18 cellular contexts compared by ENCODE assay signal in the genomic region with DNA sequence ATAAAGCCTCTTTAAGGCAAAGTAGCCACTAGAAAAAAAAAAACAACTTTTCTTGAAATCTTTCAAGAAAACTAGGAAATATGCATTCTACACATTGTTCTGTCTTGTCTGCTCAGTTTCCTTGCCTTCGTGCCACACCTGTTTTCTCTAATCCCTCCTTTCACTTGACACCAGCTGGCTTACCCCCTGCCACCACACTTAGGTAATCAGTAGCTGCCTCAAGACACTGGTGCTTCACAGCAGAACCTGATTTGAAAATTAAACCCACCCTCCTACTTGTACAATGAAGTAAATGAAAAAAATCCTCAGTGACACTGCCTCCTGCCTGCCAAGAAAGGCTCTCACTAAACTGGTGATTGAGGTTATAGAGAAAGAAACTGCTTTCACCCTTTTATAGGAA. TPM values are rescaled to one million over a fixed set of nuclear protein-coding genes. Genes with fewer than 3 reads are reported as not detected.
DNase-seq lines count a peak whose midpoint lies in the region; ATAC-seq and TF ChIP-seq lines count a peak whose summit lies in the region.
"Had no signal": no experiment of that assay in that cellular context is flagged by ENCODE, and none has a peak within 500 bp of the region (broad histone marks: within the 10 kb centered on the region; RNA-seq: fewer than 3 reads in every experiment).

No MANE protein-coding gene starts in this region.

- DNase-seq in activated CD4-positive, alpha-beta T cell treated with anti-CD3 and anti-CD28 coated beads for 36 hours, result no peak
- no peak for DNase-seq in activated CD4-positive, alpha-beta T cell treated with anti-CD3 and anti-CD28 coated beads, Interleukin-2, amount 10 ng/mL, durations not matched to agents 7 days and 5 days
- DNase-seq in NCI-H2227 treated with DMSO at 0.1 percent for 48 hours (lab: John Stamatoyannopoulos, UW) (peak; percentile 10), smooth muscle cell (lab: John Stamatoyannopoulos, UW; ENCODE audit: unreplicated experiment) (no peak), Caco-2 (no peak), hippocampal formation (lab: John Stamatoyannopoulos, UW) (no peak), omental fat pad (ENCODE audit: low spot score) (no peak)
- DNase-seq: activated CD4-positive, alpha-beta T cell treated with anti-CD3 and anti-CD28 coated beads, Interleukin-2, amount 10 ng/mL, durations not matched to agents 24 days and 14 days; activated effector memory CD4-positive, alpha-beta T cell treated with Interleukin-2 at 50 U/mL for 16 hours; Karpas-422; NCI-H2107; nucleus accumbens; OCI-M1; spleen; T-helper 1 cell had no signal

- no peaks in the 10 kb centered on the region for H3K79me2 ChIP-seq in smooth muscle cell (ENCODE audit: low read depth)

- no peak overlapping the region for H2AFZ ChIP-seq in smooth muscle cell (ENCODE audit: low read depth)

- intact Hi-C loops in activated CD4-positive, alpha-beta T cell treated with anti-CD3 and anti-CD28 coated beads for 36 hours (cut with DNase I, micrococcal nuclease), result loop anchor here in 1 of 2 experiments (5.0 kb wide), 3 partner anchors 73 to 182 kb away; no protein-coding TSS in a partner anchor
- intact Hi-C loops in Caco-2 (cut with micrococcal nuclease; ENCODE audit: unreplicated experiment), result loop anchor here (5.0 kb wide), 1 partner anchor 68 kb away; no protein-coding TSS in a partner anchor

- BruUV-seq in Caco-2 (replicated peaks; lab: Mats Ljungman, UMichigan), result no TSS peak

- peaks cover 30% of the 10 kb centered on the region for H3K4me1 Mint-ChIP-seq in activated CD4-positive, alpha-beta T cell treated with anti-CD3 and anti-CD28 coated beads for 36 hours
- H3K4me1 Mint-ChIP-seq in activated CD4-positive, alpha-beta T cell treated with anti-CD3 and anti-CD28 coated beads, Interleukin-2, amount 10 ng/mL, durations not matched to agents 7 days and 5 days, result peaks cover 19% of the 10 kb centered on the region
- H3K4me1 Mint-ChIP-seq in Caco-2 (ENCODE audit: low read depth, unreplicated experiment), result no peaks in the 10 kb centered on the region
- H3K4me1 Mint-ChIP-seq: central memory CD8-positive, alpha-beta T cell had no signal

- H3K36me3 ChIP-seq in ectodermal cell (ENCODE audit: control insufficient read depth, insufficient read depth, low read length), result peaks cover 6% of the 10 kb centered on the region
- peaks cover 11% of the 10 kb centered on the region for H3K36me3 ChIP-seq in smooth muscle cell (ENCODE audit: low read depth)
- no peaks in the 10 kb centered on the region for H3K36me3 ChIP-seq in Caco-2 (ENCODE audit: control insufficient read depth, insufficient read depth, low read length)
- H3K36me3 ChIP-seq: thoracic aorta had no signal

- H3K4me1 ChIP-seq in ectodermal cell (ENCODE audit: control insufficient read depth, insufficient read depth, low read length) (no peaks in the 10 kb centered on the region), smooth muscle cell (ENCODE audit: low read depth) (peaks cover 17% of the 10 kb centered on the region), Caco-2 (no peaks in the 10 kb centered on the region)

- H3K27me3 Mint-ChIP-seq in activated CD4-positive, alpha-beta T cell treated with anti-CD3 and anti-CD28 coated beads for 36 hours, result no peaks in the 10 kb centered on the region
- no peaks in the 10 kb centered on the region for H3K27me3 Mint-ChIP-seq in activated CD4-positive, alpha-beta T cell treated with anti-CD3 and anti-CD28 coated beads, Interleukin-2, amount 10 ng/mL, durations not matched to agents 7 days and 5 days
- H3K27me3 Mint-ChIP-seq in Caco-2 (ENCODE audit: insufficient read depth, unreplicated experiment), result no peaks in the 10 kb centered on the region
- H3K27me3 Mint-ChIP-seq: activated CD4-positive, alpha-beta T cell treated with anti-CD3 and anti-CD28 coated beads, Interleukin-2, amount 10 ng/mL, durations not matched to agents 24 days and 14 days; central memory CD8-positive, alpha-beta T cell had no signal

- H3K27ac ChIP-seq in ectodermal cell (ENCODE audit: insufficient read depth, low read depth, low read length, poor library complexity, severe bottlenecking) (peak overlapping the region; percentile 47), smooth muscle cell (ENCODE audit: low read depth) (peak overlapping the region; percentile 11)
- H3K27ac ChIP-seq: spleen, thoracic aorta had no signal

- POLR2A ChIA-PET in activated CD4-positive, alpha-beta T cell treated with anti-CD3 and anti-CD28 coated beads for 36 hours (lab: Charles Lee), result no interaction called here
- POLR2A ChIA-PET in activated CD4-positive, alpha-beta T cell treated with anti-CD3 and anti-CD28 coated beads, Interleukin-2, amount 10 ng/mL, durations not matched to agents 7 days and 5 days (lab: Charles Lee), result no interaction called here
- POLR2A ChIA-PET in Caco-2 (lab: Charles Lee), result no interaction called here

- H3K4me3 Mint-ChIP-seq in activated CD4-positive, alpha-beta T cell treated with anti-CD3 and anti-CD28 coated beads for 36 hours, result no peak overlapping the region
- H3K4me3 Mint-ChIP-seq in activated CD4-positive, alpha-beta T cell treated with anti-CD3 and anti-CD28 coated beads, Interleukin-2, amount 10 ng/mL, durations not matched to agents 7 days and 5 days, result no peak overlapping the region
- H3K4me3 Mint-ChIP-seq in Caco-2 (ENCODE audit: unreplicated experiment), result no peak overlapping the region
- H3K4me3 Mint-ChIP-seq: activated CD4-positive, alpha-beta T cell treated with anti-CD3 and anti-CD28 coated beads, Interleukin-2, amount 10 ng/mL, durations not matched to agents 24 days and 14 days; central memory CD8-positive, alpha-beta T cell had no signal

- CTCF ChIA-PET in activated CD4-positive, alpha-beta T cell treated with anti-CD3 and anti-CD28 coated beads for 36 hours (lab: Charles Lee), result interaction anchor here (7.7 kb wide), 1 partner anchor 20 kb away, joined by 56 read pairs; no protein-coding TSS in a partner anchor
- CTCF ChIA-PET in activated CD4-positive, alpha-beta T cell treated with anti-CD3 and anti-CD28 coated beads, Interleukin-2, amount 10 ng/mL, durations not matched to agents 7 days and 5 days (lab: Charles Lee), result interaction anchor here (1.5 kb wide), 1 partner anchor 18 kb away, joined by 5 read pairs; no protein-coding TSS in a partner anchor
- CTCF ChIA-PET in Caco-2 (lab: Charles Lee), result no interaction called here

- H3K9me3 Mint-ChIP-seq in activated CD4-positive, alpha-beta T cell treated with anti-CD3 and anti-CD28 coated beads for 36 hours (ENCODE audit: low read depth), result no peaks in the 10 kb centered on the region
- no peaks in the 10 kb centered on the region for H3K9me3 Mint-ChIP-seq in activated CD4-positive, alpha-beta T cell treated with anti-CD3 and anti-CD28 coated beads, Interleukin-2, amount 10 ng/mL, durations not matched to agents 7 days and 5 days
- no peaks in the 10 kb centered on the region for H3K9me3 Mint-ChIP-seq in Caco-2 (ENCODE audit: unreplicated experiment)
- H3K9me3 Mint-ChIP-seq: activated CD4-positive, alpha-beta T cell treated with anti-CD3 and anti-CD28 coated beads, Interleukin-2, amount 10 ng/mL, durations not matched to agents 24 days and 14 days; central memory CD8-positive, alpha-beta T cell had no signal

- H3K27me3 ChIP-seq in ectodermal cell (ENCODE audit: control insufficient read depth, insufficient read depth, low read length, poor library complexity, severe bottlenecking) (no peaks in the 10 kb centered on the region), smooth muscle cell (ENCODE audit: low read depth) (no peaks in the 10 kb centered on the region), Caco-2 (replicated peaks; ENCODE audit: control insufficient read depth, insufficient read depth, low read length) (no peaks in the 10 kb centered on the region)
- H3K27me3 ChIP-seq: spleen had no signal

- H3K4me3 ChIP-seq in ectodermal cell (ENCODE audit: insufficient read depth, low read depth, low read length) (no peak overlapping the region), smooth muscle cell (no peak overlapping the region), Caco-2 (ENCODE audit: low read depth, low read length) (no peak overlapping the region)
- H3K4me3 ChIP-seq: spleen, thoracic aorta had no signal

- TF ChIP-seq CTCF in smooth muscle cell (IDR thresholded peaks at IDR 0.05; ENCODE audit: borderline replicate concordance, insufficient read depth, poor library complexity, severe bottlenecking) (no peak), Caco-2 (IDR thresholded peaks at IDR 0.05; ENCODE audit: insufficient read depth in 1 of 2, low read depth in 1 of 2, low read length in 1 of 2, severe bottlenecking in 1 of 2, unreplicated experiment in 1 of 2) (no peak), omental fat pad (IDR thresholded peaks at IDR 0.05) (no peak)

- no peak overlapping the region for H3K4me2 ChIP-seq in smooth muscle cell

- no peak overlapping the region for H3K9ac ChIP-seq in smooth muscle cell (ENCODE audit: low read depth)

- peak overlapping the region; percentile 7 for H3K27ac Mint-ChIP-seq in activated CD4-positive, alpha-beta T cell treated with anti-CD3 and anti-CD28 coated beads for 36 hours
- no peak overlapping the region for H3K27ac Mint-ChIP-seq in activated CD4-positive, alpha-beta T cell treated with anti-CD3 and anti-CD28 coated beads, Interleukin-2, amount 10 ng/mL, durations not matched to agents 7 days and 5 days
- no peak overlapping the region for H3K27ac Mint-ChIP-seq in Caco-2 (ENCODE audit: unreplicated experiment)
- H3K27ac Mint-ChIP-seq: activated CD4-positive, alpha-beta T cell treated with anti-CD3 and anti-CD28 coated beads, Interleukin-2, amount 10 ng/mL, durations not matched to agents 24 days and 14 days had no signal

- peaks cover 14% of the 10 kb centered on the region for H4K20me1 ChIP-seq in smooth muscle cell (ENCODE audit: low read depth)

- no peaks in the 10 kb centered on the region for H3K9me3 ChIP-seq in ectodermal cell (ENCODE audit: control insufficient read depth, low read length)
- no peaks in the 10 kb centered on the region for H3K9me3 ChIP-seq in smooth muscle cell (replicated peaks; ENCODE audit: low read depth)
- H3K9me3 ChIP-seq in Caco-2, result no peaks in the 10 kb centered on the region
- H3K9me3 ChIP-seq: spleen, thoracic aorta had no signal

- no peak for ATAC-seq in activated CD4-positive, alpha-beta T cell treated with anti-CD3 and anti-CD28 coated beads for 36 hours
- no peak for ATAC-seq in omental fat pad (ENCODE audit: low FRiP score)

- H3F3A ChIP-seq in smooth muscle cell (ENCODE audit: low read depth), result peaks cover 17% of the 10 kb centered on the region

- 0% methylated on average over 1 of the region's 1 CpG for WGBS in ectodermal cell, 2 experiments
- 0% methylated on average over 1 of the region's 1 CpG for whole genome bisulfite sequencing in smooth muscle cell (ENCODE audit: low lambda C conversion rate)

- H3K36me3 Mint-ChIP-seq in activated CD4-positive, alpha-beta T cell treated with anti-CD3 and anti-CD28 coated beads for 36 hours (ENCODE audit: low read depth), result peaks cover 22% of the 10 kb centered on the region
- peaks cover 24% of the 10 kb centered on the region for H3K36me3 Mint-ChIP-seq in activated CD4-positive, alpha-beta T cell treated with anti-CD3 and anti-CD28 coated beads, Interleukin-2, amount 10 ng/mL, durations not matched to agents 7 days and 5 days (ENCODE audit: low read depth)
- peaks cover 42% of the 10 kb centered on the region for H3K36me3 Mint-ChIP-seq in Caco-2 (ENCODE audit: insufficient read depth, unreplicated experiment)

RNA-seq across cellular contexts. Expression of a gene that starts 45.8 kb away (rescaled TPM):
- total RNA-seq in activated CD4-positive, alpha-beta T cell treated with anti-CD3 and anti-CD28 coated beads for 36 hours, result 10 to 100 TPM in 1 of 2 experiments, 1 to 10 TPM in 1; 9.0 to 11.0 TPM
- 10 to 100 TPM; 46.5 to 49.7 TPM for total RNA-seq in activated CD4-positive, alpha-beta T cell treated with anti-CD3 and anti-CD28 coated beads, Interleukin-2, amount 10 ng/mL, durations not matched to agents 7 days and 5 days
- polyA plus RNA-seq in ectodermal cell (2013, experiment 1 of 4), result not detected
- polyA plus RNA-seq in ectodermal cell (2013, experiment 2 of 4), result 0.11 TPM
- not detected for polyA plus RNA-seq in ectodermal cell (2013, experiment 3 of 4)
- polyA plus RNA-seq in ectodermal cell (2013, experiment 4 of 4), result 0.12 TPM
- not detected in 2 replicates for total RNA-seq in smooth muscle cell
- polyA plus RNA-seq in smooth muscle cell, result not detected in 2 replicates
- total RNA-seq in Caco-2 (2022), result 2.6 and 2.8 TPM in 2 replicates
- 1 to 10 TPM; 1.4 to 3.3 (median 2.2) TPM for total RNA-seq in omental fat pad
